8 cellular contexts compared by ENCODE assay signal in the genomic region with DNA sequence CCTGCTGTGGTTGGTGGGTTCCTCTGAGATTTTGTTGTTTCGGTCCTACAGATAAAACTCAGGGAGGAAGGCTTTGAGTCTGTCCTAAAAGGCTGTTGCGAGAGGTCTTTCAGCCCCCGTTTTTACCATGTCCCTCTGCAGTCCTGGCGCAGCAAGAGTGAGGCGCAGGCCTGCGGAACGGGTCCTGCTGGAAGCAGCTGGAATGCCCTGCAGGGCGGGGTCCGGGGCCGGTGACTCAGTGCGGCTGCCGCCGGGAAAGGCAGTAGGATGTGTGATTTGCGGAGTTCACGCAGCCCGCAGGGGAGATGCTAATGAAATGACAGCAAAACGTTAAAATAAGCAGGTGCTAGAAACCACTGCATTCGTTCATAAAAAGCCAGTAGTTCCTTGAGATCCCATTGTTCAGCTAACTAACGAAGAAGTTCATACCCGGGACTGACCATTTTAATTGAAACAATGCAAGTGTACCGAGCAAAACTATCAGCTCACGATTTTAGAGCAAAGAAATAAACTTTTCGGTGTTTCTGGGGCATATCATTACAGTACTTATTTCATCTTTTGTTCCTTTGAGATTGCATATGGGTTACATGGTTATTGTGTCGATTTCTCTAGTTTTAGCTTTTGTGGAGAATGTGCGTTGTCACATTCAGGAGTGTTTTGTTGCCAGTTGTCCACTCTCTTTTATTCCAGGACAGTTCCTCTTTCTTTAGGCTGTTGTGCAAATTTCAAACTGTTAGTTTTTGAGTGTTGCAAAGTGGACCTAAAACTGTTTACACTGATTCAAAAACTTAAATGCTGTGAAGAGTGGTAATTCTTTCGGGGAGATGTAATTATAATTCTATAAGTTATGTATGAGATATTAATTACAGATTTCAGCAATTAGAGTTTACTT. TPM values are rescaled to one million over a fixed set of nuclear protein-coding genes. Genes with fewer than 3 reads are reported as not detected.
DNase-seq lines count a peak whose midpoint lies in the region; ATAC-seq and TF ChIP-seq lines count a peak whose summit lies in the region.

No MANE protein-coding gene starts in this region.

- DNase-seq in 8988T = peak; percentile 54
- peak; percentile 68 for DNase-seq in NCI-H1694 treated with DMSO at 0.1 percent for 48 hours (lab: John Stamatoyannopoulos, UW)
- peak; percentile 25 for DNase-seq in T-helper 22 cell (ENCODE audit: low read depth)
- peak in 1 of 2 donors; percentile 15 for DNase-seq in central memory CD8-positive, alpha-beta T cell (ENCODE audit: low spot score in 2 of 2)
- DNase-seq in kidney epithelial cell (ENCODE audit: low read depth) = peak; percentile 76
- peak; percentile 51 to 52 for DNase-seq in stimulated activated CD4-positive, alpha-beta T cell treated with anti-CD3 and anti-CD28 coated beads, Interleukin-15, amount 100 ng/mL, for 48 hours (ENCODE audit: low read depth in 2 of 2)

- peak overlapping the region; percentile 80 for H3K4me3 Mint-ChIP-seq in central memory CD8-positive, alpha-beta T cell

- H3K36me3 Mint-ChIP-seq in central memory CD8-positive, alpha-beta T cell (ENCODE audit: insufficient read depth) = peaks cover 2% of the 10 kb centered on the region

- no peaks in the 10 kb centered on the region for H3K27me3 Mint-ChIP-seq in central memory CD8-positive, alpha-beta T cell

- ATAC-seq in GM18502 (IDR thresholded peaks at IDR 0.05; ENCODE audit: poor library complexity, unreplicated experiment) = peak; percentile 27
- ATAC-seq in HG02970 (IDR thresholded peaks at IDR 0.05; ENCODE audit: low FRiP score, unreplicated experiment) = peak; percentile 8
- peak; percentile 18 for ATAC-seq in central memory CD8-positive, alpha-beta T cell (replicated peaks; ENCODE audit: extremely low read depth, poor library complexity, severe bottlenecking)

- no peak for TF ChIP-seq CTCF in kidney epithelial cell (IDR thresholded peaks at IDR 0.05; ENCODE audit: insufficient read depth, low read length, poor library complexity, severe bottlenecking)

- no peaks in the 10 kb centered on the region for H3K27me3 ChIP-seq in kidney epithelial cell (ENCODE audit: control insufficient read depth, insufficient read depth, low read length)

- no peaks in the 10 kb centered on the region for H3K9me3 Mint-ChIP-seq in central memory CD8-positive, alpha-beta T cell

- peaks cover 20% of the 10 kb centered on the region for H3K4me1 Mint-ChIP-seq in central memory CD8-positive, alpha-beta T cell

- H3K27ac Mint-ChIP-seq in central memory CD8-positive, alpha-beta T cell (ENCODE audit: low read depth) = peak overlapping the region; percentile 41

- no peaks in the 10 kb centered on the region for H3K36me3 ChIP-seq in kidney epithelial cell (ENCODE audit: control insufficient read depth, insufficient read depth, low read length)

- peak overlapping the region; percentile 94 for H3K4me3 ChIP-seq in kidney epithelial cell (ENCODE audit: low read depth, low read length)

RNA-seq across cellular contexts. Expression of a gene that starts 0.8 kb away (rescaled TPM):
- total RNA-seq in kidney epithelial cell = 14.3 and 15.4 TPM in 2 replicates
